Comparison of ENCODE assay signal across 25 cellular contexts in genomic region chr13:30785146-30785845, GRCh38. TPM values are rescaled to one million over a fixed set of nuclear protein-coding genes. Genes with fewer than 3 reads are reported as not detected.
"Had no signal": no experiment of that assay in that cellular context is flagged by ENCODE, and none has a peak within 500 bp of the region (broad histone marks: within the 10 kb centered on the region; RNA-seq: fewer than 3 reads in every experiment).

No MANE protein-coding gene starts in this region.

- H3K4me1 ChIP-seq: adrenal gland, breast epithelium had no signal

- H3K4me3 ChIP-seq: adrenal gland, breast epithelium had no signal

- H3K27me3 ChIP-seq: adrenal gland, breast epithelium had no signal

- DNase-seq: activated CD4-positive, alpha-beta memory T cell treated with anti-CD3 and anti-CD28 coated beads, Interleukin-2, amount 10 ng/mL, durations not matched to agents 7 days and 5 days; activated CD4-positive, alpha-beta T cell treated with anti-CD3 and anti-CD28 coated beads for 36 hours; activated CD4-positive, alpha-beta T cell treated with anti-CD3 and anti-CD28 coated beads, Interleukin-2, amount 50 U/mL, for 1 hour; activated naive CD4-positive, alpha-beta T cell treated with anti-CD3 and anti-CD28 coated beads, Interleukin-2, amount 50 U/mL, for 16 hours; activated naive CD8-positive, alpha-beta T cell treated with anti-CD3 and anti-CD28 coated beads, Interleukin-2, amount 10 ng/mL, durations not matched to agents 7 days and 5 days; activated T-cell treated with anti-CD3 and anti-CD28 coated beads for 4 hours; activated T-cell treated with anti-CD3 and anti-CD28 coated beads, Interleukin-2, amount 50 U/mL, for 72 hours; aorta; central memory CD4-positive, alpha-beta T cell; NCI-H1092 treated with DMSO at 0.1 percent for 48 hours; NCI-H1417 treated with DMSO at 0.1 percent for 48 hours; NCI-H1694; NCI-H2029; NCI-H2107; NCI-H2171 treated with DMSO at 0.1 percent for 48 hours; NCI-H345; NCI-H510A; NCI-H69; SHP77 treated with DMSO at 0.1 percent for 48 hours; T-helper 1 cell; WERI-Rb-1 had no signal

- H3K9me3 ChIP-seq: adrenal gland, breast epithelium had no signal

- H3K27ac ChIP-seq: adrenal gland, breast epithelium, KMS-11, WERI-Rb-1 had no signal

- ATAC-seq: activated CD4-positive, alpha-beta T cell treated with anti-CD3 and anti-CD28 coated beads for 36 hours; activated T-cell treated with anti-CD3 and anti-CD28 coated beads, Interleukin-2, amount 50 U/mL, for 72 hours had no signal

- H3K36me3 ChIP-seq: adrenal gland, breast epithelium, WERI-Rb-1 had no signal

RNA-seq across cellular contexts. Expression of gene ALOX5AP, which starts 50.0 kb away (rescaled TPM):
- total RNA-seq: SK-MEL-5 had no signal
